ENCODE assay signal across 1 cellular context in the genomic region with DNA sequence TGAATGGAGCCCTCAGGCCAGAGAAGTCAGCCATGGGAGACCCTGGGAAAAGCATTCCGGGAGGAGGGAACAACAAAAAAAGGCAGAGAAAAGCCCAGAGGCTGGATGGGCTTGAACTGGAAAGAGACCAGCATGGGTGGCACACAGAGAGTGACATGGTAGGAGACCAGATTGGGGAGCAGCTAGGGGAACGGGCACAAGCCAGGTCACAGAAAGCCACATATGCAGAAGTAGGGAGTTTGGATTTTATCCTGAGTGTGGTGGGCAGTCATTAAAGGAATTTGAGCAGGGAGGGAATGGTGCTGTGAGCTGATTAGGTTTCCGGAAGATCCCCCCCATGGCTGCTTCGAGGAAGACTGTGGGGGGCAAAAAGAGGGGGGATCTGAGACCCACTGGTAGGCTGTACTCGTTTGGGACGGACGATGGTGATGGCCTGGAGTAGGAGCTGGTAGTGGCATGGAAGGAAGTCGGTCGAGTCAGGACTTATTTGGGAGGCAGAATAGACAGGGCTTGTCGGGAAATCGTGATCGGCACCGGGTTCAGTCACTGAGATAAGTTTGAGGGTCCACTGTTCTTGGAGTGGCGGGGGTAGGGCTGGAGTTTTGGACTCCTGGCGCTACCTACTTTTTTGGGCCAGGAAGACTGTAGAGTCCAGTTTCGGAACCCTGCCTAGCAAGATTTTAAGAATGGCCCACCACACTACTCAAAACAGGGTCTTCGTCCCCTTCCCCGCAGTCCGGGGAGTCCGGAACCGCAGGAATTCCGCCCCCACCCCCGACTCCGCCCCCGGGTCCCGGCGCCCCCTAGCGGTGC.
TF ChIP-seq lines count a peak whose summit lies in the region.

No MANE protein-coding gene starts in this region.

TF ChIP-seq in IMR-90, 13 proteins besides CTCF, POLR2A, EP300 and RAD21:
- TF ChIP-seq NFE2L2 (IDR thresholded peaks at IDR 0.05; ENCODE audit: low read depth, low read length) (no peak), CHD1 (IDR thresholded peaks at IDR 0.05; ENCODE audit: low read depth, low read length) (no peak), FOS (IDR thresholded peaks at IDR 0.05; ENCODE audit: low read depth, low read length) (no peak), MXI1 (IDR thresholded peaks at IDR 0.05; ENCODE audit: borderline replicate concordance, low read depth, low read length) (no peak), CEBPB (IDR thresholded peaks at IDR 0.05; ENCODE audit: low read depth, low read length) (no peak), MAFK (IDR thresholded peaks at IDR 0.05; ENCODE audit: low read depth, low read length) (no peak), MAZ (IDR thresholded peaks at IDR 0.05; ENCODE audit: borderline replicate concordance, low read depth, low read length) (no peak; the same call in 1 of the 2 replicates), RFX5 (IDR thresholded peaks at IDR 0.05; ENCODE audit: low read depth, low read length) (no peak), BHLHE40 (IDR thresholded peaks at IDR 0.05; ENCODE audit: low read depth, low read length) (no peak), SMC3 (IDR thresholded peaks at IDR 0.05; ENCODE audit: low read depth, low read length) (no peak), RCOR1 (IDR thresholded peaks at IDR 0.05; ENCODE audit: insufficient replicate concordance, low read length) (no peak)
- TF ChIP-seq, protein P1, sequence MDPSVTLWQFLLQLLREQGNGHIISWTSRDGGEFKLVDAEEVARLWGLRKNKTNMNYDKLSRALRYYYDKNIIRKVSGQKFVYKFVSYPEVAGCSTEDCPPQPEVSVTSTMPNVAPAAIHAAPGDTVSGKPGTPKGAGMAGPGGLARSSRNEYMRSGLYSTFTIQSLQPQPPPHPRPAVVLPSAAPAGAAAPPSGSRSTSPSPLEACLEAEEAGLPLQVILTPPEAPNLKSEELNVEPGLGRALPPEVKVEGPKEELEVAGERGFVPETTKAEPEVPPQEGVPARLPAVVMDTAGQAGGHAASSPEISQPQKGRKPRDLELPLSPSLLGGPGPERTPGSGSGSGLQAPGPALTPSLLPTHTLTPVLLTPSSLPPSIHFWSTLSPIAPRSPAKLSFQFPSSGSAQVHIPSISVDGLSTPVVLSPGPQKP (IDR thresholded peaks at IDR 0.05; ENCODE audit: borderline replicate concordance, low read depth, low read length), result no peak
- TF ChIP-seq, protein P2, sequence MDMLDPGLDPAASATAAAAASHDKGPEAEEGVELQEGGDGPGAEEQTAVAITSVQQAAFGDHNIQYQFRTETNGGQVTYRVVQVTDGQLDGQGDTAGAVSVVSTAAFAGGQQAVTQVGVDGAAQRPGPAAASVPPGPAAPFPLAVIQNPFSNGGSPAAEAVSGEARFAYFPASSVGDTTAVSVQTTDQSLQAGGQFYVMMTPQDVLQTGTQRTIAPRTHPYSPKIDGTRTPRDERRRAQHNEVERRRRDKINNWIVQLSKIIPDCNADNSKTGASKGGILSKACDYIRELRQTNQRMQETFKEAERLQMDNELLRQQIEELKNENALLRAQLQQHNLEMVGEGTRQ (IDR thresholded peaks at IDR 0.05; ENCODE audit: low read depth, low read length), result no peak
